ENCODE assay signal across 16 cellular contexts in genomic region chr1:101697057-101697456, GRCh38.
DNase-seq lines count a peak whose midpoint lies in the region; ATAC-seq and TF ChIP-seq lines count a peak whose summit lies in the region.
"Had no signal": no experiment of that assay in that cellular context is flagged by ENCODE, and none has a peak within 500 bp of the region (broad histone marks: within the 10 kb centered on the region; RNA-seq: fewer than 3 reads in every experiment).

No MANE protein-coding gene starts in this region.

- H2AFZ ChIP-seq in DND-41 (ENCODE audit: low read depth, low read length) (peak overlapping the region; percentile 72), SK-N-SH (ENCODE audit: low read depth) (no peak overlapping the region)

- POLR2A ChIA-PET in SK-N-SH (lab: Yijun Ruan, JAX) (no interaction called here), HEK293T (lab: Yijun Ruan, JAX) (no interaction called here)

- H3K4me1 ChIP-seq in DND-41 (ENCODE audit: insufficient read depth, low read length): peaks cover 27% of the 10 kb centered on the region
- H3K4me1 ChIP-seq in SK-N-SH (ENCODE audit: control insufficient read depth in 1 of 2, insufficient read depth in 2 of 2, low read depth in 1 of 2, low read length in 1 of 2): no peaks in the 10 kb centered on the region
- H3K4me1 ChIP-seq: right atrium auricular region had no signal

- H3K9me3 ChIP-seq in DND-41 (ENCODE audit: insufficient read depth, low read length, severe bottlenecking) (no peaks in the 10 kb centered on the region), SK-N-SH (no peaks in the 10 kb centered on the region)
- H3K9me3 ChIP-seq: HAP-1, right atrium auricular region had no signal

- H4K20me1 ChIP-seq in DND-41 (ENCODE audit: insufficient read depth, low read length): no peaks in the 10 kb centered on the region
- no peaks in the 10 kb centered on the region for H4K20me1 ChIP-seq in SK-N-SH (ENCODE audit: insufficient read depth)

- H3K9me2 ChIP-seq in SK-N-SH: no peaks in the 10 kb centered on the region

- 8% methylated on average over 1 of the region's 1 CpG for WGBS in SK-N-SH (ENCODE audit: low lambda C conversion rate)

- H3K9ac ChIP-seq in DND-41 (ENCODE audit: low read depth, low read length): peak overlapping the region; percentile 36
- no peak overlapping the region for H3K9ac ChIP-seq in SK-N-SH

- H3K79me2 ChIP-seq in DND-41 (ENCODE audit: insufficient read depth, low read length) (no peaks in the 10 kb centered on the region), SK-N-SH (ENCODE audit: insufficient read depth) (no peaks in the 10 kb centered on the region)

- ATAC-seq in DND-41 (ENCODE audit: insufficient read depth, low read depth) (peak; percentile 84), Right ventricle myocardium inferior (no peak), omental fat pad (ENCODE audit: low FRiP score) (no peak), GM19395 (IDR thresholded peaks at IDR 0.05; ENCODE audit: unreplicated experiment) (no peak)
- ATAC-seq: activated T-helper 17 cell treated with anti-CD3 and anti-CD28 coated beads, Interleukin-2, amount 50 U/mL, for 72 hours had no signal

- TF ChIP-seq CTCF in DND-41 (IDR thresholded peaks at IDR 0.05; ENCODE audit: borderline replicate concordance, extremely low read depth, low read length, poor library complexity, severe bottlenecking) (peak; percentile 45), SK-N-SH (IDR thresholded peaks at IDR 0.05) (no peak; the same call in 1 of the 2 replicates), omental fat pad (IDR thresholded peaks at IDR 0.05) (no peak)

- H3K4me2 ChIP-seq in DND-41 (ENCODE audit: insufficient read depth, low read length) (peak overlapping the region; percentile 60), SK-N-SH (no peak overlapping the region)

- H3K27ac ChIP-seq in DND-41 (ENCODE audit: low read length): peak overlapping the region; percentile 70
- H3K27ac ChIP-seq in SK-N-SH (ENCODE audit: low read depth in 2 of 2, low read length in 1 of 2): no peak overlapping the region
- H3K27ac ChIP-seq: right atrium auricular region, VCaP had no signal

- H3K36me3 ChIP-seq in DND-41 (ENCODE audit: insufficient read depth, low read length): no peaks in the 10 kb centered on the region
- no peaks in the 10 kb centered on the region for H3K36me3 ChIP-seq in SK-N-SH (replicated peaks in 1 of 2; ENCODE audit: control insufficient read depth in 1 of 2, insufficient read depth in 2 of 2, low read length in 1 of 2)
- H3K36me3 ChIP-seq: HAP-1, right atrium auricular region had no signal

- no peaks in the 10 kb centered on the region for H3F3A ChIP-seq in SK-N-SH (replicated peaks; ENCODE audit: insufficient read depth)

- CTCF ChIA-PET in SK-N-SH (lab: Yijun Ruan, JAX) (interaction anchor here (1.3 kb wide), 1 partner anchor 47 kb away, joined by 3 read pairs; no protein-coding TSS in a partner anchor), HEK293T (lab: Yijun Ruan, JAX) (no interaction called here)

- no peak for DNase-seq in DND-41
- DNase-seq in HT1080 (ENCODE audit: low read depth): peak; percentile 18
- DNase-seq in SK-N-SH: no peak
- peak; percentile 33 for DNase-seq in left kidney (ENCODE audit: low read depth, low spot score)
- no peak for DNase-seq in Right ventricle myocardium inferior (ENCODE audit: missing footprints)
- DNase-seq in omental fat pad (ENCODE audit: low spot score): no peak
- DNase-seq in HEK293T (ENCODE audit: extremely low spot score): no peak
- DNase-seq: amniotic stem cell, NCI-H1105 treated with DMSO at 0.1 percent for 48 hours, nephron progenitor cell had no signal

- peak; percentile 24; the same call in 1 of the 2 replicates for TF ChIP-seq RAD21 in SK-N-SH (IDR thresholded peaks at IDR 0.05; ENCODE audit: low read length)

- intact Hi-C loops in Right ventricle myocardium inferior (cut with DNase I): no loop called here

- H3K27me3 ChIP-seq in DND-41 (ENCODE audit: insufficient read depth, low read length, poor library complexity) (no peaks in the 10 kb centered on the region), SK-N-SH (ENCODE audit: insufficient read depth) (no peaks in the 10 kb centered on the region)
- H3K27me3 ChIP-seq: right atrium auricular region had no signal

- no peak for TF ChIP-seq EP300 in SK-N-SH (IDR thresholded peaks at IDR 0.05; ENCODE audit: borderline replicate concordance in 1 of 2, low read depth in 1 of 2, low read length in 1 of 2)

- H3K4me3 ChIP-seq in DND-41 (ENCODE audit: low read depth in 1 of 2, low read length in 2 of 2): peak overlapping the region in 1 of 2 experiments; percentile 28; a peak in 1 of 4 replicates
- H3K4me3 ChIP-seq in SK-N-SH (ENCODE audit: low read depth in 2 of 2, low read length in 1 of 2): no peak overlapping the region
- H3K4me3 ChIP-seq: HAP-1, lung, right atrium auricular region had no signal

TF ChIP-seq in SK-N-SH, 30 proteins besides CTCF, POLR2A, EP300 and RAD21:
- TF ChIP-seq ELF1 (IDR thresholded peaks at IDR 0.05): no peak
- no peak for TF ChIP-seq YY1 (IDR thresholded peaks at IDR 0.05; ENCODE audit: low read depth)
- no peak for TF ChIP-seq USF2 (IDR thresholded peaks at IDR 0.05; ENCODE audit: borderline replicate concordance, low read depth, low read length)
- no peak for TF ChIP-seq CHD2 (IDR thresholded peaks at IDR 0.05; ENCODE audit: low read length, partially characterized antibody)
- no peak for TF ChIP-seq NFIC (IDR thresholded peaks at IDR 0.05; ENCODE audit: borderline replicate concordance)
- no peak for TF ChIP-seq FOXJ3 (CRISPR knock-in tag; IDR thresholded peaks at IDR 0.05)
- TF ChIP-seq NRF1 (IDR thresholded peaks at IDR 0.05; ENCODE audit: low read depth, low read length): no peak
- TF ChIP-seq POLR2AphosphoS5 (IDR thresholded peaks at IDR 0.05; ENCODE audit: low read depth, low read length): no peak
- no peak for TF ChIP-seq MAX (IDR thresholded peaks at IDR 0.05; ENCODE audit: low read depth)
- TF ChIP-seq PBX3 (IDR thresholded peaks at IDR 0.05): no peak
- TF ChIP-seq MEF2A (IDR thresholded peaks at IDR 0.05; ENCODE audit: borderline replicate concordance, low read depth): no peak
- no peak for TF ChIP-seq SMC3 (IDR thresholded peaks at IDR 0.05; ENCODE audit: low read depth, low read length)

TF ChIP-seq in HEK293T, 16 proteins besides CTCF, POLR2A, EP300 and RAD21:
- TF ChIP-seq NFRKB (IDR thresholded peaks at IDR 0.05): no peak
- no peak for TF ChIP-seq TARDBP (IDR thresholded peaks at IDR 0.05)
- no peak for TF ChIP-seq SP1 (IDR thresholded peaks at IDR 0.05)
- TF ChIP-seq SUZ12 (IDR thresholded peaks at IDR 0.05): no peak
- no peak for TF ChIP-seq L3MBTL2 (conservative IDR thresholded peaks at IDR 0.05)
- no peak for TF ChIP-seq BHLHE40 (IDR thresholded peaks at IDR 0.05; ENCODE audit: borderline replicate concordance)
- TF ChIP-seq PKNOX1 (IDR thresholded peaks at IDR 0.05): no peak
- TF ChIP-seq ZNF384 (IDR thresholded peaks at IDR 0.05): no peak
- no peak for TF ChIP-seq ARNT (IDR thresholded peaks at IDR 0.05)
- TF ChIP-seq HDGF (IDR thresholded peaks at IDR 0.05; ENCODE audit: borderline replicate concordance): no peak
- no peak for TF ChIP-seq CTBP1 (IDR thresholded peaks at IDR 0.05; ENCODE audit: borderline replicate concordance)
- TF ChIP-seq LEF1 (IDR thresholded peaks at IDR 0.05; ENCODE audit: borderline replicate concordance): no peak
- no peak for TF ChIP-seq ELF4 (IDR thresholded peaks at IDR 0.05)
- no peak for TF ChIP-seq FOXM1 (IDR thresholded peaks at IDR 0.05; ENCODE audit: borderline replicate concordance)
- no peak for TF ChIP-seq FOXK2 (IDR thresholded peaks at IDR 0.05)
- no peak for TF ChIP-seq FOXA1 (IDR thresholded peaks at IDR 0.05)
TF ChIP-seq in HEK293T: peak in this region for 0.

Comparison
In these comparisons a context has a peak if more than half of its experiments do, and no peak if none do; other contexts are left out.
1. DNase-seq: peak in HT1080 (single experiment) and left kidney (single experiment); none in DND-41 (single experiment), SK-N-SH (single experiment), Right ventricle myocardium inferior (single experiment), omental fat pad (single experiment) and HEK293T (single experiment).